Comparison of ENCODE assay signal across 10 cellular contexts in the genomic region with DNA sequence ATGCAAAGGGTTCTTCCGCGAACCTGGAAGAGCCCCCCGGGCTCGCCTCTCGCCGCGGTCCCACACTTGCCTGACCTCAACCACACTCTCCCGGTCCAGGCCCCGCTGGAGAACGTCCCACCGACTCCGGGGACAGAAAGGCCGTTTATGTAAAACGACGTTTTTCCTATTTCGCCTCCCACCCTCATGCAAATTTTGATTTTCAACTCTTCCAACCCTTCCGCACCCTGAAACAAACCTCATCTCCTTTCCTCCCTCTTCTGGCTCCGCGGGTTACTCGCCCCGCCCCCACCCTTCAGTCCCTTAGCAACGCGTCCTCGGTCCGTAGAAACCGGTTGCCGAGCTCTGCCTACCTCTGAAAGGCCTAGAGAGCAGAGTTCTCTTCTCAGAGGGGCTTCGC. TPM values are rescaled to one million over a fixed set of nuclear protein-coding genes. Genes with fewer than 3 reads are reported as not detected.
A peak's percentile ranks its signal among the peaks of the same experiment; 100 is the strongest.
DNase-seq lines count a peak whose midpoint lies in the region; ATAC-seq and TF ChIP-seq lines count a peak whose summit lies in the region.
"Had no signal": no experiment of that assay in that cellular context is flagged by ENCODE, and none has a peak within 500 bp of the region (broad histone marks: within the 10 kb centered on the region; RNA-seq: fewer than 3 reads in every experiment).

A gene (minus strand): TSS at position 279 of the 400 bp plus-strand sequence. CDS start 7,730 bp downstream, outside the sequence.

- no peaks in the 10 kb centered on the region for H3K9me3 Mint-ChIP-seq in T-helper 2 cell treated with Interferon-gamma antibody and Interleukin-4, amounts not matched to agents 5 μg/mL and 100 μg/mL, for 36 hours

- intact Hi-C loops in left lung (cut with DNase I): no loop called here

- TF ChIP-seq EP300 in suprapubic skin (IDR thresholded peaks at IDR 0.05): no peak

- no peaks in the 10 kb centered on the region for H3K9me3 ChIP-seq in left lung
- H3K9me3 ChIP-seq in suprapubic skin: no peaks in the 10 kb centered on the region

- WGBS in suprapubic skin: 9% methylated on average over 25 of the region's 28 CpGs

- H3K4me1 Mint-ChIP-seq in T-helper 2 cell treated with Interferon-gamma antibody and Interleukin-4, amounts not matched to agents 5 μg/mL and 100 μg/mL, for 36 hours (ENCODE audit: low read depth): peaks cover 10% of the 10 kb centered on the region

- H3K27me3 ChIP-seq in left lung (peaks cover 0 to 14% of the 10 kb centered on the region in 2 donors), suprapubic skin (no peaks in the 10 kb centered on the region)

- H3K36me3 ChIP-seq in left lung: no peaks in the 10 kb centered on the region
- no peaks in the 10 kb centered on the region for H3K36me3 ChIP-seq in suprapubic skin

- H3K27me3 Mint-ChIP-seq in T-helper 2 cell treated with Interferon-gamma antibody and Interleukin-4, amounts not matched to agents 5 μg/mL and 100 μg/mL, for 36 hours (ENCODE audit: low read depth): peaks cover 7% of the 10 kb centered on the region

- H3K4me3 ChIP-seq in coronary artery: peak within 1 kb of the TSS; percentile 57
- no peak within 1 kb of the TSS for H3K4me3 ChIP-seq in left lung
- peak within 1 kb of the TSS; percentile 27 for H3K4me3 ChIP-seq in suprapubic skin

- H3K36me3 Mint-ChIP-seq in T-helper 2 cell treated with Interferon-gamma antibody and Interleukin-4, amounts not matched to agents 5 μg/mL and 100 μg/mL, for 36 hours (ENCODE audit: low read depth): no peaks in the 10 kb centered on the region

- H3K4me1 ChIP-seq in left lung (peaks cover 0 to 11% of the 10 kb centered on the region in 2 donors), suprapubic skin (peaks cover 11% of the 10 kb centered on the region)

- peak within 1 kb of the TSS; percentile 67 for H3K4me3 Mint-ChIP-seq in T-helper 2 cell treated with Interferon-gamma antibody and Interleukin-4, amounts not matched to agents 5 μg/mL and 100 μg/mL, for 36 hours

- H3K27ac ChIP-seq in coronary artery (no peak within 1 kb of the TSS), left lung (no peak within 1 kb of the TSS), suprapubic skin (no peak within 1 kb of the TSS)

- peak; percentile 55 for ATAC-seq in left lung

- no peak for DNase-seq in T-helper 2 cell treated with Interferon-gamma antibody and Interleukin-4, amounts not matched to agents 5 μg/mL and 100 μg/mL, for 36 hours (ENCODE audit: low spot score)
- DNase-seq in T-helper 2 cell (no peak), coronary artery (ENCODE audit: low spot score) (no peak), left lung (no peak), suprapubic skin (ENCODE audit: low spot score in 2 of 2) (no peak), AML-193 (lab: John Stamatoyannopoulos, UW) (no peak), NCI-H1694 treated with DMSO at 0.1 percent for 48 hours (lab: John Stamatoyannopoulos, UW) (no peak), NCI-H187 treated with DMSO at 0.1 percent for 48 hours (lab: John Stamatoyannopoulos, UW) (no peak)
- DNase-seq: NCI-H748 treated with DMSO at 0.1 percent for 48 hours had no signal

- TF ChIP-seq POLR2A in suprapubic skin (IDR thresholded peaks at IDR 0.05): no peak

- no peak for TF ChIP-seq CTCF in coronary artery (IDR thresholded peaks at IDR 0.05)
- TF ChIP-seq CTCF in left lung (IDR thresholded peaks at IDR 0.05): no peak
- TF ChIP-seq CTCF in suprapubic skin (IDR thresholded peaks at IDR 0.05): no peak

- no peak within 1 kb of the TSS for H3K27ac Mint-ChIP-seq in T-helper 2 cell treated with Interferon-gamma antibody and Interleukin-4, amounts not matched to agents 5 μg/mL and 100 μg/mL, for 36 hours

RNA-seq across cellular contexts. Expression of the gene that starts here (rescaled TPM):
- total RNA-seq in left lung: under 1 TPM in 1 of 2 donors, not detected in 1; 0.45 TPM
- total RNA-seq in suprapubic skin: not detected
- total RNA-seq: H4 had no signal

Comparison
In these comparisons a context has a peak if more than half of its experiments do, and no peak if none do; other contexts are left out.
1. Peak in ATAC-seq in left lung; RNA of the gene not detected or under 1 TPM.
2. H3K4me3 ChIP-seq: peak in coronary artery (single experiment) and suprapubic skin (single experiment); none in left lung (0 of 2).